In the genomic region with DNA sequence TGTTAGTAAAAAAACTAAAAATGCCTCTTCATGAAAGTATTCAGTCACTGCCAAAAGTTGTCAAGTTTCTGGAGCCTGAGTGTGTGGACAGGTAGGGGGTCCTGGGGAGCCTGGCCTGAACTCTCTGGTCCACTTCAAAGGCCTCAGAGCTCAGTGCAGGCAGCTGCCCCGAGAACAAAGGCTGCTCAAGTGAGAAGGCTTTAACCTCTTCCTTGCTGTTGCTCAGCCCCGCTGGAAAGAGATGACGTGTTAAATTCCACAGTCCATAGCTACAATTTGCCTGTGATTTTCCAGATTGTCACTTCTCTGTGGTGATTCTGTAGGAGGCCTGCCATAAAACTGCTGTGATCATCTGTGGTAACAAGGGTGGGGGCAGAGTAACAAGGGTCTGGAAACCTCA, we compare ENCODE assay signal across 13 cellular contexts.
A peak's percentile ranks its signal among the peaks of the same experiment; 100 is the strongest.
DNase-seq lines count a peak whose midpoint lies in the region; ATAC-seq and TF ChIP-seq lines count a peak whose summit lies in the region.
"Had no signal": no experiment of that assay in that cellular context is flagged by ENCODE, and none has a peak within 500 bp of the region (broad histone marks: within the 10 kb centered on the region; RNA-seq: fewer than 3 reads in every experiment).

No MANE protein-coding gene starts in this region.

- H3K36me3 Mint-ChIP-seq in chondrocyte (ENCODE audit: low read depth) = peaks cover 41% of the 10 kb centered on the region
- peaks cover 66% of the 10 kb centered on the region for H3K36me3 Mint-ChIP-seq in stimulated activated effector memory CD8-positive, alpha-beta T cell treated with anti-CD3 and anti-CD28 coated beads, Interleukin-12 subunit alpha, Interleukin-12 subunit beta, amount 100 ng/mL, for 72 hours

- no peak for TF ChIP-seq CTCF in chondrocyte (IDR thresholded peaks at IDR 0.05)

- H3K27ac Mint-ChIP-seq in chondrocyte (ENCODE audit: unreplicated experiment) = peak overlapping the region; percentile 75
- peak overlapping the region; percentile 64 for H3K27ac Mint-ChIP-seq in stimulated activated effector memory CD8-positive, alpha-beta T cell treated with anti-CD3 and anti-CD28 coated beads, Interleukin-12 subunit alpha, Interleukin-12 subunit beta, amount 100 ng/mL, for 72 hours

- H3K9me3 Mint-ChIP-seq in chondrocyte (ENCODE audit: low read depth) = no peaks in the 10 kb centered on the region
- no peaks in the 10 kb centered on the region for H3K9me3 Mint-ChIP-seq in stimulated activated effector memory CD8-positive, alpha-beta T cell treated with anti-CD3 and anti-CD28 coated beads, Interleukin-12 subunit alpha, Interleukin-12 subunit beta, amount 100 ng/mL, for 72 hours

- peaks cover 32% of the 10 kb centered on the region for H3K4me1 Mint-ChIP-seq in chondrocyte (ENCODE audit: low read depth)
- H3K4me1 Mint-ChIP-seq in stimulated activated effector memory CD8-positive, alpha-beta T cell treated with anti-CD3 and anti-CD28 coated beads, Interleukin-12 subunit alpha, Interleukin-12 subunit beta, amount 100 ng/mL, for 72 hours = no peaks in the 10 kb centered on the region

- intact Hi-C loops in posterior vena cava (cut with DNase I) = no loop called here

- H3K27me3 Mint-ChIP-seq in chondrocyte (ENCODE audit: low read depth) = no peaks in the 10 kb centered on the region

- DNase-seq in M059J (ENCODE audit: low read depth) (peak; percentile 14), chondrocyte (ENCODE audit: low spot score) (no peak), iPS-NIHi7 (ENCODE audit: extremely low spot score) (peak; percentile 81), posterior vena cava (ENCODE audit: low spot score) (no peak), NCI-H2029 (lab: John Stamatoyannopoulos, UW) (no peak), germinal center (ENCODE audit: low spot score) (no peak)
- DNase-seq in stimulated activated effector memory CD8-positive, alpha-beta T cell treated with anti-CD3 and anti-CD28 coated beads, Interleukin-12 subunit alpha, Interleukin-12 subunit beta, amount 100 ng/mL, for 72 hours (ENCODE audit: low spot score in 2 of 2) = no peak
- DNase-seq: activated effector memory CD4-positive, alpha-beta T cell treated with Interleukin-2 at 50 U/mL for 16 hours; Caco-2; mucosa of descending colon; NCI-H2081; small intestine; transverse colon had no signal

- no peak overlapping the region for H3K4me3 Mint-ChIP-seq in chondrocyte (ENCODE audit: unreplicated experiment)
- H3K4me3 Mint-ChIP-seq in stimulated activated effector memory CD8-positive, alpha-beta T cell treated with anti-CD3 and anti-CD28 coated beads, Interleukin-12 subunit alpha, Interleukin-12 subunit beta, amount 100 ng/mL, for 72 hours = no peak overlapping the region

- no peak for ATAC-seq in stimulated activated effector memory CD8-positive, alpha-beta T cell treated with anti-CD3 and anti-CD28 coated beads, Interleukin-12 subunit alpha, Interleukin-12 subunit beta, amount 100 ng/mL, for 72 hours
- ATAC-seq: mucosa of descending colon had no signal

Comparison
In these comparisons a context has a peak if more than half of its experiments do, and no peak if none do; other contexts are left out.
1. DNase-seq: peak in M059J (single experiment) and iPS-NIHi7 (single experiment); none in chondrocyte (single experiment), stimulated activated effector memory CD8-positive, alpha-beta T cell treated with anti-CD3 and anti-CD28 coated beads, Interleukin-12 subunit alpha, Interleukin-12 subunit beta, amount 100 ng/mL, for 72 hours (0 of 2), posterior vena cava (single experiment), NCI-H2029 (single experiment) and germinal center (single experiment).